In the genomic region with DNA sequence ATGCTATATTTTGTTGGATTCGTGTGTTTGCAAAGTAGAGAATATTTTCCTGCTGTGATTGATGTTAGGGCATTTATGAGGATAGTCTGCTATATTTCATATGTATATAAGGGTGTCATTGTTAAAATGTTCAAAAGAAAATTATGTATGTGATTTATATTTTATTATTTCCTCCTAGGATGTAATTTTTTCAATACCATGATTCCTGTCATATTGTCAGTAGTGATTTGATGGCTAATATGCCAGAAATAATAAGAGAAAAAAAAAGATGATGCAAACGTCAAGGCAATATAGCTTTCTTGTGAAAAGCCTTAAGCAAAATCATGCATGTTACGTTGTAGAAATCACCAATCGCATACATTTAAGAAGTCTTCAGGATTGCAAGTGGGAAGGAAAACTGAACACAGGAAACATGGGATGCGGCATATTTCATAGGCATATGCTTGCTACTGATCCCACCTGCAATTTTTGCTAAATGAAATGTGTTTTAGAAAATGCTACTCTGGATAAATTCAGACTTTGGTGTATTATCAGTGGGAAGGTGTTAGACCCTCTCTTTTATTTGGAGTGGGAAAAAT, we compare ENCODE assay signal across 10 cellular contexts.
"Had no signal": no experiment of that assay in that cellular context is flagged by ENCODE, and none has a peak within 500 bp of the region (broad histone marks: within the 10 kb centered on the region; RNA-seq: fewer than 3 reads in every experiment).

No MANE protein-coding gene starts in this region.

- H3K27me3 Mint-ChIP-seq: IgD-negative memory B cell had no signal

- H3K4me3 Mint-ChIP-seq: HFFc6, IgD-negative memory B cell had no signal

- H3K27ac ChIP-seq: GM23248, HL-60 had no signal

- DNase-seq: GM23248, GOT3, H7, HFFc6, KBM-7 had no signal

- H3K9me3 Mint-ChIP-seq: HFFc6, IgD-negative memory B cell had no signal

- ATAC-seq: HCT116, HepG2 had no signal

- H3K27ac Mint-ChIP-seq: HFFc6, IgD-negative memory B cell had no signal

- H3K36me3 Mint-ChIP-seq: IgD-negative memory B cell had no signal

- H3K9me3 ChIP-seq: HAP-1 had no signal

- H3K9ac ChIP-seq: GM23248 had no signal

- H2AFZ ChIP-seq: GM23248 had no signal

- H3K4me3 ChIP-seq: GM23248, HAP-1 had no signal

- H3K4me1 ChIP-seq: HAP-1 had no signal

- H3K36me3 ChIP-seq: HAP-1 had no signal
